1 cellular context compared by ENCODE assay signal in the genomic region with DNA sequence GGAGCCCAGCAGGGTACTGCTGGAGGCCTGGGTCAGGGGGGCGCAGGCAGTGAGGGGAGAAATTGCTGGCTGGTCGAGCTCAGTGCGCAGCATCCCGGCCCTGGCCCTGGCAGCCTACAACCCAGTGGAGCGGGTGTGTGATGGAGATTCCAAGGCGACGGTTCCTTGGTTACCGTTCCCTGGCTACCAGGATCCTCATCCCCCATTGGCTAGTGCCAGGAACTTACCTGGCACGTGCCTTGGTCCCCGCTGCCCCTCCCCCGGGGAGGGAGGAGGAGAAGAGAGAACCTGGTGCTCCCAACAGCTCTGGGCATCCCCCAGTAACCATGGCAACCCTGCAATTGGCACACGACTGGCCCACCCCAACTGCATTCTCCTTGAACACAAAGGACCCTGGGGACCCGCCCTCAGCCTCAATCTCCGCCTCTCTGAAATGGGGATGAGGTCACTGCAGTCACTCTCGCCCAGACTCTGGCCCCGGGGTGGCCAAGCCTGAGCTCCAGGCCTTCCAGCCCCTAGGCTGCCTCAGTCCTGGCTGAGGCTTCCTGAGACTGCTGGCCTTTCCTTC.
A peak's percentile ranks its signal among the peaks of the same experiment; 100 is the strongest.
TF ChIP-seq lines count a peak whose summit lies in the region.

No MANE protein-coding gene starts in this region.

TF ChIP-seq in HepG2, 621 proteins besides CTCF, POLR2A, EP300 and RAD21:
- TF ChIP-seq, protein P1, sequence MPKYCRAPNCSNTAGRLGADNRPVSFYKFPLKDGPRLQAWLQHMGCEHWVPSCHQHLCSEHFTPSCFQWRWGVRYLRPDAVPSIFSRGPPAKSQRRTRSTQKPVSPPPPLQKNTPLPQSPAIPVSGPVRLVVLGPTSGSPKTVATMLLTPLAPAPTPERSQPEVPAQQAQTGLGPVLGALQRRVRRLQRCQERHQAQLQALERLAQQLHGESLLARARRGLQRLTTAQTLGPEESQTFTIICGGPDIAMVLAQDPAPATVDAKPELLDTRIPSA (CRISPR knock-in tag; IDR thresholded peaks at IDR 0.05; ENCODE audit: borderline replicate concordance): no peak
- peak; percentile 59 for TF ChIP-seq AGO2 (optimal IDR thresholded peaks at IDR 0.05; ENCODE audit: low read depth, low read length)
- peak; percentile 51 for TF ChIP-seq RFX1 (IDR thresholded peaks at IDR 0.05)
- no peak for TF ChIP-seq ZNF431 (CRISPR knock-in tag; IDR thresholded peaks at IDR 0.05; ENCODE audit: borderline replicate concordance, low read depth)
